In genomic region chr13:98888890-98889279, GRCh38 we compare ENCODE assay signal across 17 cellular contexts.
A peak's percentile ranks its signal among the peaks of the same experiment; 100 is the strongest.
DNase-seq lines count a peak whose midpoint lies in the region; ATAC-seq and TF ChIP-seq lines count a peak whose summit lies in the region.
"Had no signal": no experiment of that assay in that cellular context is flagged by ENCODE, and none has a peak within 500 bp of the region (broad histone marks: within the 10 kb centered on the region; RNA-seq: fewer than 3 reads in every experiment).

No MANE protein-coding gene starts in this region.

- H3K23ac ChIP-seq in mesendoderm (ENCODE audit: low read length), result peak overlapping the region; percentile 37

- H3K27me3 Mint-ChIP-seq in neural progenitor cell (ENCODE audit: insufficient read depth, low read depth), result no peaks in the 10 kb centered on the region
- H3K27me3 Mint-ChIP-seq: CD4-positive, CD25-positive, alpha-beta regulatory T cell; CD8-positive, alpha-beta memory T cell had no signal

- no peaks in the 10 kb centered on the region for H3K36me3 Mint-ChIP-seq in neural progenitor cell

- H3K4me1 ChIP-seq in mesendoderm (ENCODE audit: control insufficient read depth, low read depth, low read length), result peaks cover 3% of the 10 kb centered on the region
- peaks cover 9% of the 10 kb centered on the region for H3K4me1 ChIP-seq in neural progenitor cell
- H3K4me1 ChIP-seq: BE2C had no signal

- no peak overlapping the region for H2AK5ac ChIP-seq in mesendoderm (ENCODE audit: low read length)

- H2BK120ac ChIP-seq in mesendoderm (ENCODE audit: low read depth, low read length), result no peak overlapping the region

- H3K4me3 ChIP-seq in LNCaP clone FGC (ENCODE audit: low read depth, low read length) (no peak overlapping the region), mesendoderm (ENCODE audit: low read length) (no peak overlapping the region), neural progenitor cell (no peak overlapping the region)
- H3K4me3 ChIP-seq: GM23248 had no signal

- no peak overlapping the region for H3K27ac ChIP-seq in mesendoderm (ENCODE audit: low read depth, low read length)
- no peak overlapping the region for H3K27ac ChIP-seq in neural progenitor cell
- H3K27ac ChIP-seq: GM23248 had no signal

- peak overlapping the region; percentile 34 for H3K18ac ChIP-seq in mesendoderm (ENCODE audit: low read length)

- no CpG with 5 or more reads among the region's 3 CpGs for WGBS in mesendoderm (ENCODE audit: extremely low coverage, insufficient coverage, low lambda C conversion rate)

- H3K9ac ChIP-seq in mesendoderm (ENCODE audit: low read length) (no peak overlapping the region), neural progenitor cell (no peak overlapping the region)
- H3K9ac ChIP-seq: GM23248 had no signal

- no peak overlapping the region for H3K4me3 Mint-ChIP-seq in neural progenitor cell
- H3K4me3 Mint-ChIP-seq: CD4-positive, CD25-positive, alpha-beta regulatory T cell; CD8-positive, alpha-beta memory T cell; HFFc6 had no signal

- H3K79me1 ChIP-seq in mesendoderm (ENCODE audit: low read length), result no peaks in the 10 kb centered on the region

- no peak overlapping the region for H3K27ac Mint-ChIP-seq in neural progenitor cell
- H3K27ac Mint-ChIP-seq: HFFc6 had no signal

- no peaks in the 10 kb centered on the region for H4K20me1 ChIP-seq in neural progenitor cell (ENCODE audit: low read depth)

- no peak overlapping the region for H2BK5ac ChIP-seq in mesendoderm (ENCODE audit: low read length)

- no peak for DNase-seq in left ventricle myocardium superior
- DNase-seq in Right ventricle myocardium superior, result no peak
- no peak for DNase-seq in LNCaP clone FGC (ENCODE audit: low read depth)
- no peak for DNase-seq in mesendoderm
- no peak for DNase-seq in neural progenitor cell (ENCODE audit: low spot score)
- no peak for DNase-seq in activated naive CD4-positive, alpha-beta T cell treated with anti-CD3 and anti-CD28 coated beads, Interleukin-2, amount 50 U/mL, for 16 hours
- DNase-seq: ACHN; BE2C; C1 segment of cervical spinal cord; CD4-positive, CD25-positive, alpha-beta regulatory T cell; CD8-positive, alpha-beta memory T cell; COR-L47; DMS 273 treated with DMSO at 0.1 percent for 48 hours; GM23248; HCEC 1CT; HFFc6; IMR-90 had no signal

- H3K4me2 ChIP-seq in mesendoderm (ENCODE audit: low read length) (no peak overlapping the region), neural progenitor cell (no peak overlapping the region)

- TF ChIP-seq CTCF in LNCaP clone FGC (IDR thresholded peaks at IDR 0.05; ENCODE audit: control insufficient read depth, extremely low read depth, insufficient read depth) (0 out of 2 replicates have a peak, but pooled peaks have one; percentile 8), neural progenitor cell (IDR thresholded peaks at IDR 0.05) (no peak)

- no peaks in the 10 kb centered on the region for H3K9me3 ChIP-seq in neural progenitor cell (ENCODE audit: low read depth)
- H3K9me3 ChIP-seq: BE2C had no signal

- H2BK15ac ChIP-seq in mesendoderm (replicated peaks; ENCODE audit: low read depth), result no peak overlapping the region

- H3K4ac ChIP-seq in mesendoderm (ENCODE audit: low read depth, low read length), result no peak overlapping the region

- no peaks in the 10 kb centered on the region for H3K9me3 Mint-ChIP-seq in neural progenitor cell
- H3K9me3 Mint-ChIP-seq: CD4-positive, CD25-positive, alpha-beta regulatory T cell; CD8-positive, alpha-beta memory T cell; HFFc6 had no signal

- H4K5ac ChIP-seq in mesendoderm (ENCODE audit: low read length), result no peak overlapping the region

- no peaks in the 10 kb centered on the region for H3K27me3 ChIP-seq in mesendoderm (ENCODE audit: insufficient read depth, low read length, poor library complexity)
- no peaks in the 10 kb centered on the region for H3K27me3 ChIP-seq in neural progenitor cell

- peaks cover 13% of the 10 kb centered on the region for H3K4me1 Mint-ChIP-seq in neural progenitor cell

- no peak overlapping the region for H4K8ac ChIP-seq in mesendoderm (ENCODE audit: low read depth, low read length)

- H3K36me3 ChIP-seq in mesendoderm (ENCODE audit: control insufficient read depth, insufficient read depth, low read length) (no peaks in the 10 kb centered on the region), neural progenitor cell (no peaks in the 10 kb centered on the region)
- H3K36me3 ChIP-seq: BE2C had no signal

- H3F3A ChIP-seq in neural progenitor cell (ENCODE audit: low read depth), result no peaks in the 10 kb centered on the region

- no peak overlapping the region for H2AFZ ChIP-seq in neural progenitor cell (replicated peaks)
- H2AFZ ChIP-seq: GM23248 had no signal

- ATAC-seq in left ventricle myocardium superior, result peak; percentile 57
- ATAC-seq in Right ventricle myocardium superior (ENCODE audit: poor library complexity), result no peak

- no peaks in the 10 kb centered on the region for H3K79me2 ChIP-seq in mesendoderm (ENCODE audit: control insufficient read depth, insufficient read depth, low read length)
- H3K79me2 ChIP-seq in neural progenitor cell (ENCODE audit: low read depth), result no peaks in the 10 kb centered on the region

- H3K56ac ChIP-seq in mesendoderm (ENCODE audit: low read length), result no peak overlapping the region

- intact Hi-C loops in left ventricle myocardium superior (cut with micrococcal nuclease), result no loop called here
- intact Hi-C loops in Right ventricle myocardium superior (cut with DNase I), result no loop called here
